ENCODE assay signal across 24 cellular contexts in genomic region chr5:163790497-163790896, GRCh38.
DNase-seq lines count a peak whose midpoint lies in the region; ATAC-seq and TF ChIP-seq lines count a peak whose summit lies in the region.
"Had no signal": no experiment of that assay in that cellular context is flagged by ENCODE, and none has a peak within 500 bp of the region (broad histone marks: within the 10 kb centered on the region; RNA-seq: fewer than 3 reads in every experiment).

No MANE protein-coding gene starts in this region.

- peaks cover 0 to 2% of the 10 kb centered on the region in 2 donors for H3K9me3 ChIP-seq in left lung

- H3K4me3 ChIP-seq in epithelial cell of esophagus (ENCODE audit: low read length) (no peak overlapping the region), left lung (no peak overlapping the region)
- H3K4me3 ChIP-seq: BLaER1, SK-N-MC had no signal

- H3K36me3 ChIP-seq in left lung, result no peaks in the 10 kb centered on the region
- H3K36me3 ChIP-seq: BLaER1 had no signal

- TF ChIP-seq CTCF in epithelial cell of esophagus (IDR thresholded peaks at IDR 0.05; ENCODE audit: insufficient read depth, low read depth, low read length, missing control alignments) (no peak), left lung (IDR thresholded peaks at IDR 0.05) (no peak)

- no peaks in the 10 kb centered on the region for H3K27me3 ChIP-seq in left lung
- H3K27me3 ChIP-seq: BLaER1 had no signal

- DNase-seq in EL (peak; percentile 15), NCI-H69 (lab: John Stamatoyannopoulos, UW) (peak; percentile 62), epithelial cell of esophagus (ENCODE audit: low read depth) (peak; percentile 24), left lung (no peak), DMS79 (lab: John Stamatoyannopoulos, UW) (no peak), SIG-M5 (lab: John Stamatoyannopoulos, UW) (no peak), Right ventricle myocardium superior (no peak)
- DNase-seq: ACHN; Caco-2; CD4-positive, alpha-beta T cell; DMS 273 treated with DMSO at 0.1 percent for 48 hours; GDM1; Kasumi-1; NCI-H1105 treated with DMSO at 0.1 percent for 48 hours; NCI-H2171; NCI-H345; NCI-H524; NCI-H82; OCI-M1; SHP77; SW 1271 had no signal

- no peaks in the 10 kb centered on the region for H3K4me1 ChIP-seq in left lung
- H3K4me1 ChIP-seq: BLaER1, Caco-2 had no signal

- intact Hi-C loops in left lung (cut with DNase I), result no loop called here
- intact Hi-C loops in Right ventricle myocardium superior (cut with DNase I), result no loop called here

- no peak overlapping the region for H3K27ac ChIP-seq in left lung
- H3K27ac ChIP-seq: BLaER1, SK-N-MC had no signal

- ATAC-seq in left lung (peak; percentile 47), GM19397 (IDR thresholded peaks at IDR 0.05; ENCODE audit: unreplicated experiment) (no peak), Right ventricle myocardium superior (ENCODE audit: poor library complexity) (no peak)

Comparison
In these comparisons a context has a peak if more than half of its experiments do, and no peak if none do; other contexts are left out.
1. DNase-seq: peak in EL (single experiment), NCI-H69 (single experiment) and epithelial cell of esophagus (single experiment); none in left lung (0 of 2), DMS79 (single experiment), SIG-M5 (single experiment) and Right ventricle myocardium superior (single experiment).